4 cellular contexts compared by ENCODE assay signal in the genomic region with DNA sequence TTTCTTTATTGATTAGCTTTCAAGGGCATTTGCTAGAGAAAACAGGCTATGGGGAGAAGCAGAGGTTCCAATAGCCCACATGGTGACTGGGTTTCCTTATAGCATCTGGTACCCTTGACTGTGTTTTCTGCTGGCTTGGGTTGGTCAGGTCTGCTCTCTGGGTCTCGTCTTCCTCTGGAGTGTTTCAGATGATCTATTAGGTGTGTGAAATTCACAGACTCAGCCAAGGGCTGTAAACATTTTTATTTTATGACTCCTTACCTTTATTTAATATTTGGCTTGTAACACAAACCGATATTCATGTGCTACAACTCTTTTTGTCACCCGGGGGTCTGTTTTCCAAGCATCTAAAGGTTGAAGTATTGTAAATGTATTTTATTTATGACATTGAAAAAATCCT.
"Had no signal": no experiment of that assay in that cellular context is flagged by ENCODE, and none has a peak within 500 bp of the region (broad histone marks: within the 10 kb centered on the region; RNA-seq: fewer than 3 reads in every experiment).

No MANE protein-coding gene starts in this region.

- H3K9me3 Mint-ChIP-seq: GM23338, H9 had no signal

- ATAC-seq: GM23338 had no signal

- H3K4me3 ChIP-seq: GM23338 had no signal

- H3K27ac Mint-ChIP-seq: GM23338, H9 had no signal

- DNase-seq: H9, HCEC 1CT, IMR-90 had no signal
